Comparison of ENCODE assay signal across 16 cellular contexts in the genomic region with DNA sequence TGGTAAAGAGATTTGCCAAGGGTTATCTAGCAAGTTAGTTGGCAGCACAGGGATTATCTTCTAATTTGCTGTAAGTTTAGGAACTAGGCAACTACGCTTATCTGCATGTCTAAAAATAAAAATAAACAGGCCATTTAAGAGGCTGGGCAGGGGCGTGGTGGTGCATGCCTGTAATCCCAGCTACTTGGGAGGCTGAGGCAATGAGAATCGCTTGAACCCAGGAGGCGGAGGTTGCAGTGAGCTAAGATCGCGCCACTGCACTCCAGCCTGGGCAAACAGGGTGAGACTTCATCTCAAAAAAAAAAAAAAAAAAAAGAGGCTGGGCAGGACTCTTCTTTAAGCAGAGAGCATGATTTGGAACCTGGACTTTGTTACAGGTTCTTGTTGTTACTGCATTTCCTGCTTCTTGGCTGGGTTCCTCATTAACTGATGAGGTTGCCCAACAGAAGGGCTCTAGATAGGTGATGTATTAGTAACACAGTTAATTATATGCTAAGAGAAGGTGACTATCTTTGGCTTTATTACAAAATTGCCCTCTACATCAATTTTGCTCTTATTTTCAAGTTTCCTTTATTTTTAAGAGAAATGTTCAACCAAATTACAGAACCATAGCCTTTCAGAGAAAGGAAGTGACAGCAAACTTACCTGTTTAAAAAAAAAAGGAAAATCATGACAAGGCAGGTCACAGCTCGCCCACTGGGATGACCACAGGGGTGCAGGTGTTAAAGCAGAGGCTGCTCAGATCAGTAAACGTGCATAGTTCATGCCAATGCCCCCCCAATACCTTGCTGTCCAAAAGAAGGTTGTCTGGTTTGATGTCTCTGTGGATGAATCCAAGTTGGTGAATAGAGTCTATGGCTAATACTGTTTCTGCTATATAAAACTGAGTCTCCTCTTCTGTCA. TPM values are rescaled to one million over a fixed set of nuclear protein-coding genes. Genes with fewer than 3 reads are reported as not detected.
DNase-seq lines count a peak whose midpoint lies in the region; ATAC-seq, FAIRE-seq and TF ChIP-seq lines count a peak whose summit lies in the region.
"Had no signal": no experiment of that assay in that cellular context is flagged by ENCODE, and none has a peak within 500 bp of the region (broad histone marks: within the 10 kb centered on the region; RNA-seq: fewer than 3 reads in every experiment).

No MANE protein-coding gene starts in this region.

- no peaks in the 10 kb centered on the region for H3K9me3 ChIP-seq in body of pancreas
- no peaks in the 10 kb centered on the region for H3K9me3 ChIP-seq in muscle layer of duodenum (ENCODE audit: control insufficient read depth in 1 of 2, low read length in 2 of 2)
- H3K9me3 ChIP-seq in esophagus squamous epithelium: no peaks in the 10 kb centered on the region
- H3K9me3 ChIP-seq in tibial nerve: no peaks in the 10 kb centered on the region
- H3K9me3 ChIP-seq: A549, thoracic aorta had no signal

- TF ChIP-seq POLR2A in body of pancreas (IDR thresholded peaks at IDR 0.05) (no peak), esophagus squamous epithelium (IDR thresholded peaks at IDR 0.05) (no peak), tibial nerve (IDR thresholded peaks at IDR 0.05) (no peak)

- no peak for TF ChIP-seq EP300 in tibial nerve (IDR thresholded peaks at IDR 0.05)

- intact Hi-C loops in body of pancreas (cut with DNase I) (no loop called here), esophagus squamous epithelium (cut with DNase I) (no loop called here)

- peak; percentile 75 for FAIRE-seq in GM19239 (lab: Jason Lieb, UNC)
- FAIRE-seq: A549 had no signal

- peak overlapping the region in 3 of 4 donors; percentile 39 to 61 (median 46) for H3K27ac ChIP-seq in body of pancreas
- H3K27ac ChIP-seq in muscle layer of duodenum (ENCODE audit: low read length): peak overlapping the region; percentile 31
- peak overlapping the region in 2 of 4 donors; percentile 0 to 50 for H3K27ac ChIP-seq in esophagus squamous epithelium
- peak overlapping the region in 2 of 4 donors; percentile 17 to 57 for H3K27ac ChIP-seq in tibial nerve
- H3K27ac ChIP-seq: A549, KMS-11, thoracic aorta had no signal

- no peak for TF ChIP-seq CTCF in body of pancreas (IDR thresholded peaks at IDR 0.05)
- TF ChIP-seq CTCF in esophagus squamous epithelium (IDR thresholded peaks at IDR 0.05): no peak
- TF ChIP-seq CTCF in tibial nerve (IDR thresholded peaks at IDR 0.05): no peak

- peaks cover 8% of the 10 kb centered on the region for H3K4me1 ChIP-seq in body of pancreas
- H3K4me1 ChIP-seq in muscle layer of duodenum (ENCODE audit: control insufficient read depth in 1 of 2, insufficient read depth in 2 of 2, low read length in 2 of 2): no peaks in the 10 kb centered on the region
- peaks cover 0 to 24% (median 7%) of the 10 kb centered on the region in 3 donors for H3K4me1 ChIP-seq in esophagus squamous epithelium
- peaks cover 2 to 20% (median 10%) of the 10 kb centered on the region in 4 donors for H3K4me1 ChIP-seq in tibial nerve
- H3K4me1 ChIP-seq: A549 had no signal

- H3K27me3 ChIP-seq in body of pancreas: no peaks in the 10 kb centered on the region
- H3K27me3 ChIP-seq in muscle layer of duodenum (ENCODE audit: low read depth, low read length): no peaks in the 10 kb centered on the region
- H3K27me3 ChIP-seq in esophagus squamous epithelium: no peaks in the 10 kb centered on the region
- no peaks in the 10 kb centered on the region for H3K27me3 ChIP-seq in tibial nerve

- WGBS in body of pancreas, 2 donors: 54 to 68% methylated on average over 8 of the region's 8 CpGs
- 85% methylated on average over 6 to 8 of the region's 8 CpGs for WGBS in esophagus squamous epithelium, 2 donors
- 92 to 97% methylated on average over 8 of the region's 8 CpGs for WGBS in tibial nerve, 2 donors

- no peak overlapping the region for H3K4me3 ChIP-seq in body of pancreas
- no peak overlapping the region for H3K4me3 ChIP-seq in muscle layer of duodenum (ENCODE audit: low read depth in 1 of 2, low read length in 2 of 2)
- no peak overlapping the region for H3K4me3 ChIP-seq in esophagus squamous epithelium
- no peak overlapping the region for H3K4me3 ChIP-seq in tibial nerve
- H3K4me3 ChIP-seq: A549, thoracic aorta had no signal

- ATAC-seq in body of pancreas: peak; percentile 88
- ATAC-seq: A549 had no signal

- no peaks in the 10 kb centered on the region for H3K36me3 ChIP-seq in body of pancreas (replicated peaks in 1 of 2; ENCODE audit: insufficient read depth in 1 of 2, low read depth in 2 of 2)
- peaks cover 41 to 42% of the 10 kb centered on the region in 2 donors for H3K36me3 ChIP-seq in muscle layer of duodenum (ENCODE audit: control insufficient read depth in 1 of 2, insufficient read depth in 2 of 2, low read length in 2 of 2)
- peaks cover 3 to 98% (median 4%) of the 10 kb centered on the region in 3 donors for H3K36me3 ChIP-seq in esophagus squamous epithelium
- peaks cover 0 to 73% (median 0%) of the 10 kb centered on the region in 3 donors for H3K36me3 ChIP-seq in tibial nerve

- peak; percentile 64 for DNase-seq in NK-92 treated with Interleukin-12 subunit alpha and Interleukin-12 subunit beta, amount 100 ng/mL, for 24 hours (lab: John Stamatoyannopoulos, UW)
- DNase-seq in NK-92 (lab: John Stamatoyannopoulos, UW; ENCODE audit: unreplicated experiment): no peak
- peak; percentile 19 for DNase-seq in GM19239 (ENCODE audit: insufficient read length, low spot score)
- DNase-seq in body of pancreas: peak in 3 of 4 donors; percentile 19 to 50 (median 38)
- no peak for DNase-seq in amniotic stem cell (lab: John Stamatoyannopoulos, UW)
- no peak for DNase-seq in esophagus squamous epithelium (lab: John Stamatoyannopoulos, UW)
- no peak for DNase-seq in tibial nerve (ENCODE audit: low spot score in 2 of 2)
- DNase-seq: activated CD4-positive, alpha-beta T cell treated with anti-CD3 and anti-CD28 coated beads, Interleukin-2, amount 10 ng/mL, durations not matched to agents 7 days and 5 days; erythroblast; NCI-H187 treated with DMSO at 0.1 percent for 48 hours; occipital lobe; T-helper 9 cell had no signal

RNA-seq across cellular contexts. Expression of gene STK38, which starts 32.5 kb away (rescaled TPM):
- total RNA-seq in body of pancreas: 10 to 100 TPM; 11.9 to 16.2 TPM
- 10 to 100 TPM; 26.5 to 33.6 (median 30.3) TPM for total RNA-seq in esophagus squamous epithelium
- 10 to 100 TPM; 38.1 to 61.7 (median 49.1) TPM for total RNA-seq in tibial nerve

Comparison
In these comparisons a context has a peak if more than half of its experiments do, and no peak if none do; other contexts are left out.
1. DNase-seq: peak in NK-92 treated with Interleukin-12 subunit alpha and Interleukin-12 subunit beta, amount 100 ng/mL, for 24 hours (single experiment), GM19239 (single experiment) and body of pancreas (3 of 4); none in NK-92 (single experiment), amniotic stem cell (single experiment), esophagus squamous epithelium (single experiment) and tibial nerve (0 of 2).